Comparison of ENCODE assay signal across 8 cellular contexts in genomic region chr4:39044947-39045734, GRCh38. TPM values are rescaled to one million over a fixed set of nuclear protein-coding genes. Genes with fewer than 3 reads are reported as not detected.
DNase-seq lines count a peak whose midpoint lies in the region; ATAC-seq and TF ChIP-seq lines count a peak whose summit lies in the region.

No MANE protein-coding gene starts in this region.

- peak overlapping the region; percentile 47 for H3K9ac ChIP-seq in rectal smooth muscle tissue (ENCODE audit: low read length)

- peak; percentile 20 for ATAC-seq in GM21717 (IDR thresholded peaks at IDR 0.05; ENCODE audit: unreplicated experiment)

- TF ChIP-seq CTCF in NB4 (IDR thresholded peaks at IDR 0.05; ENCODE audit: low read depth, low read length) (no peak), right atrium auricular region (IDR thresholded peaks at IDR 0.05) (no peak)

- DNase-seq in ELR (ENCODE audit: low read depth), result peak; percentile 50
- DNase-seq in NB4 (ENCODE audit: low read depth), result peak; percentile 80
- DNase-seq in right atrium auricular region (ENCODE audit: low spot score), result no peak
- no peak for DNase-seq in putamen (ENCODE audit: low spot score)
- DNase-seq in HT-29 (ENCODE audit: low spot score), result no peak

- H3K27ac ChIP-seq in adipose tissue (ENCODE audit: low read depth, low read length) (peak overlapping the region; percentile 65), right atrium auricular region (peak overlapping the region; percentile 83 to 85), rectal smooth muscle tissue (ENCODE audit: low read depth, low read length) (peak overlapping the region; percentile 94)

- H3K4me3 ChIP-seq in NB4 (ENCODE audit: low read depth, low read length) (peak overlapping the region; percentile 83), right atrium auricular region (peak overlapping the region; percentile 64 to 80), rectal smooth muscle tissue (ENCODE audit: low read length) (peak overlapping the region; percentile 50)

- no peaks in the 10 kb centered on the region for H3K9me3 ChIP-seq in right atrium auricular region

- 1% methylated on average over 45 to 81 of the region's 81 CpGs for WGBS in adipose tissue, 3 donors

- no peaks in the 10 kb centered on the region for H3K36me3 ChIP-seq in right atrium auricular region
- no peaks in the 10 kb centered on the region for H3K36me3 ChIP-seq in rectal smooth muscle tissue (ENCODE audit: control insufficient read depth, insufficient read depth, low read length)

- H3K27me3 ChIP-seq in right atrium auricular region (no peaks in the 10 kb centered on the region), rectal smooth muscle tissue (ENCODE audit: control insufficient read depth, insufficient read depth, low read length) (no peaks in the 10 kb centered on the region)

- H3K4me1 ChIP-seq in right atrium auricular region, result peaks cover 0 to 9% of the 10 kb centered on the region in 2 donors
- peaks cover 12% of the 10 kb centered on the region for H3K4me1 ChIP-seq in rectal smooth muscle tissue (ENCODE audit: control insufficient read depth, insufficient read depth, low read length)

- TF ChIP-seq POLR2A in NB4 (IDR thresholded peaks at IDR 0.05; ENCODE audit: extremely low read depth, insufficient read length), result no peak

RNA-seq across cellular contexts. Expression of gene TMEM156, which starts 12.9 kb away (rescaled TPM):
- polyA plus RNA-seq in adipose tissue, result under 1 TPM in 2 of 3 donors, not detected in 1; 0.25 to 0.28 TPM
- not detected for total RNA-seq in right atrium auricular region
- total RNA-seq in HT-29 (2014; rRNA removed; shearing (Covaris generic)), result not detected in 2 replicates

RNA-seq across cellular contexts. Expression of gene KLHL5, which starts 16.9 kb away (rescaled TPM):
- polyA plus RNA-seq in adipose tissue, result 10 to 100 TPM in 2 of 3 donors, 1 to 10 TPM in 1; 6.0 to 27.6 (median 23.5) TPM
- 10 to 100 TPM; 11.8 to 13.1 TPM for total RNA-seq in right atrium auricular region
- 0.73 and 0.97 TPM in 2 replicates for total RNA-seq in HT-29 (2014; rRNA removed; shearing (Covaris generic))

Comparison
In these comparisons a context has a peak if more than half of its experiments do, and no peak if none do; other contexts are left out.
1. DNase-seq: peak in ELR (single experiment) and NB4 (single experiment); none in right atrium auricular region (single experiment), putamen (single experiment) and HT-29 (single experiment).
2. Peak in every context shown above with its lines, with median percentiles within 50 percentile points of each other: H3K4me3 ChIP-seq and H3K27ac ChIP-seq.